In the genomic region with DNA sequence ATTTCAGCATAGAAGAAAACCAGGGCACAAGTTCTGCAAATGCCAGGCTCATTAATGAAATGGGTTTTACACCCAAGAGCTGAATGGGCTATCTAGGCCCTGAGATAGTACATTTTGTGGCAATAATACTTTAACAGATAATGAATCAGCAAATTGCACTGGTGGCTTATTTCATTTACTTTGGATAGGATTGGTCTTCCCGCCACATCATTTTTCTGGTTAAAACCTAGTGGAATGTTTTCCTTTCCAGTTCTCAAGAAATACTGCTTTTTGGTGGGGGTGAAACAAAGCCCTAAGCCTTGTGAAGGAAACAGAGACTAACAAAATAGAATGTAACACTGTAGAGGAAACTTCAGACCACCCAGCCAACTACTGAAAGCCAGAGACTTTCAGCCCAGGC, we compare ENCODE assay signal across 16 cellular contexts.
A peak's percentile ranks its signal among the peaks of the same experiment; 100 is the strongest.
DNase-seq lines count a peak whose midpoint lies in the region; ATAC-seq, FAIRE-seq and TF ChIP-seq lines count a peak whose summit lies in the region.
"Had no signal": no experiment of that assay in that cellular context is flagged by ENCODE, and none has a peak within 500 bp of the region (broad histone marks: within the 10 kb centered on the region; RNA-seq: fewer than 3 reads in every experiment).

No MANE protein-coding gene starts in this region.

- H3K27me3 ChIP-seq in IMR-90 (ENCODE audit: control insufficient read depth, insufficient read depth, low read length), result no peaks in the 10 kb centered on the region
- no peaks in the 10 kb centered on the region for H3K27me3 ChIP-seq in astrocyte (ENCODE audit: insufficient read depth, low read length)
- H3K27me3 ChIP-seq in smooth muscle cell (ENCODE audit: low read depth), result no peaks in the 10 kb centered on the region
- H3K27me3 ChIP-seq in Karpas-422 (ENCODE audit: low read length), result no peaks in the 10 kb centered on the region; the same call in 1 of the 2 replicates

- dilution Hi-C loops in IMR-90 (cut with HindIII; ENCODE audit: low sequenced_read_pairs, unreplicated experiment), result no loop called here

- H3K9me3 Mint-ChIP-seq in astrocyte (ENCODE audit: unreplicated experiment), result peaks cover 8% of the 10 kb centered on the region
- H3K9me3 Mint-ChIP-seq in natural killer cell treated with Interleukin-12 subunit alpha and Interleukin-12 subunit beta and Interleukin-15 and Interleukin-18, amount 100 ng/mL, for 72 hours, result peaks cover 2% of the 10 kb centered on the region
- no peaks in the 10 kb centered on the region for H3K9me3 Mint-ChIP-seq in endothelial cell (ENCODE audit: unreplicated experiment)

- peaks cover 29% of the 10 kb centered on the region for H3K4me1 ChIP-seq in IMR-90 (ENCODE audit: control insufficient read depth, insufficient read depth, low read length)
- H3K4me1 ChIP-seq in astrocyte (ENCODE audit: insufficient read depth, low read length), result peaks cover 32% of the 10 kb centered on the region
- H3K4me1 ChIP-seq in smooth muscle cell (ENCODE audit: low read depth), result peaks cover 5% of the 10 kb centered on the region
- no peaks in the 10 kb centered on the region for H3K4me1 ChIP-seq in Karpas-422 (ENCODE audit: low read length)
- H3K4me1 ChIP-seq: Caco-2 had no signal

- H2BK15ac ChIP-seq in IMR-90 (ENCODE audit: low read depth, low read length), result peak overlapping the region; percentile 99; the same call in 2 of the 3 replicates

- H3K79me2 ChIP-seq in astrocyte (ENCODE audit: insufficient read depth, low read length), result no peaks in the 10 kb centered on the region
- no peaks in the 10 kb centered on the region for H3K79me2 ChIP-seq in smooth muscle cell (ENCODE audit: low read depth)
- no peaks in the 10 kb centered on the region for H3K79me2 ChIP-seq in Karpas-422 (ENCODE audit: low read length)

- H3K9ac ChIP-seq in IMR-90 (ENCODE audit: low read depth, low read length) (no peak overlapping the region), astrocyte (ENCODE audit: low read length) (no peak overlapping the region), smooth muscle cell (ENCODE audit: low read depth) (no peak overlapping the region), Karpas-422 (ENCODE audit: low read length) (no peak overlapping the region)

- FAIRE-seq in astrocyte (lab: Jason Lieb, UNC), result no peak

- H3K79me1 ChIP-seq in IMR-90 (ENCODE audit: low read depth in 1 of 2, low read length in 2 of 2), result no peaks in the 10 kb centered on the region

- H3K36me3 ChIP-seq in IMR-90 (ENCODE audit: control insufficient read depth, insufficient read depth, low read length) (no peaks in the 10 kb centered on the region), astrocyte (ENCODE audit: insufficient read depth, low read length) (no peaks in the 10 kb centered on the region), smooth muscle cell (ENCODE audit: low read depth) (no peaks in the 10 kb centered on the region), Karpas-422 (ENCODE audit: insufficient read depth, low read length) (no peaks in the 10 kb centered on the region)

- H3K27ac Mint-ChIP-seq in astrocyte (ENCODE audit: unreplicated experiment) (peak overlapping the region; percentile 81), endothelial cell (ENCODE audit: unreplicated experiment) (no peak overlapping the region)
- no peak overlapping the region for H3K27ac Mint-ChIP-seq in natural killer cell treated with Interleukin-12 subunit alpha and Interleukin-12 subunit beta and Interleukin-15 and Interleukin-18, amount 100 ng/mL, for 72 hours
- H3K27ac Mint-ChIP-seq: B cell; CD4-positive, alpha-beta T cell had no signal

- no peak overlapping the region for H3K23ac ChIP-seq in IMR-90 (ENCODE audit: low read depth, low read length)

- no peak overlapping the region for H3K4me2 ChIP-seq in IMR-90 (ENCODE audit: low read depth, low read length)
- peak overlapping the region; percentile 17 for H3K4me2 ChIP-seq in astrocyte (ENCODE audit: low read length)
- no peak overlapping the region for H3K4me2 ChIP-seq in smooth muscle cell
- H3K4me2 ChIP-seq in Karpas-422 (ENCODE audit: low read depth, low read length, poor library complexity, severe bottlenecking), result no peak overlapping the region

- peak overlapping the region; percentile 16; the same call in 1 of the 2 replicates for H3K56ac ChIP-seq in IMR-90 (ENCODE audit: extremely low read depth, insufficient read depth, low read length)

- H3K9me1 ChIP-seq in IMR-90 (ENCODE audit: insufficient read depth, low read length), result peaks cover 20% of the 10 kb centered on the region

- H3K36me3 Mint-ChIP-seq in astrocyte (ENCODE audit: low read depth, unreplicated experiment) (no peaks in the 10 kb centered on the region), endothelial cell (ENCODE audit: low read depth, unreplicated experiment) (no peaks in the 10 kb centered on the region)
- H3K36me3 Mint-ChIP-seq in natural killer cell treated with Interleukin-12 subunit alpha and Interleukin-12 subunit beta and Interleukin-15 and Interleukin-18, amount 100 ng/mL, for 72 hours, result no peaks in the 10 kb centered on the region

- H3K27ac ChIP-seq in IMR-90 (ENCODE audit: insufficient read depth, low read length), result no peak overlapping the region
- peak overlapping the region; percentile 34 for H3K27ac ChIP-seq in astrocyte (ENCODE audit: low read depth, low read length)
- H3K27ac ChIP-seq in smooth muscle cell (ENCODE audit: low read depth), result peak overlapping the region; percentile 10
- no peak overlapping the region for H3K27ac ChIP-seq in Karpas-422 (ENCODE audit: low read length)

- H2AFZ ChIP-seq in IMR-90 (replicated peaks; ENCODE audit: low read length, poor library complexity) (no peak overlapping the region), astrocyte (ENCODE audit: low read depth, low read length) (no peak overlapping the region), smooth muscle cell (ENCODE audit: low read depth) (no peak overlapping the region), Karpas-422 (ENCODE audit: low read length) (no peak overlapping the region)

- no TSS peak for BruUV-seq in IMR-90 (replicated peaks; lab: Mats Ljungman, UMichigan)

- H3K4me3 Mint-ChIP-seq in astrocyte (ENCODE audit: unreplicated experiment), result no peak overlapping the region
- no peak overlapping the region for H3K4me3 Mint-ChIP-seq in natural killer cell treated with Interleukin-12 subunit alpha and Interleukin-12 subunit beta and Interleukin-15 and Interleukin-18, amount 100 ng/mL, for 72 hours
- H3K4me3 Mint-ChIP-seq in endothelial cell (ENCODE audit: unreplicated experiment), result no peak overlapping the region
- H3K4me3 Mint-ChIP-seq: B cell; CD4-positive, alpha-beta T cell had no signal

- peak overlapping the region; percentile 26; the same call in 1 of the 2 replicates for H3K14ac ChIP-seq in IMR-90 (replicated peaks; ENCODE audit: low read depth, low read length)

- H2BK5ac ChIP-seq in IMR-90 (ENCODE audit: low read depth, low read length, poor library complexity, severe bottlenecking), result peak overlapping the region; percentile 28

- no peaks in the 10 kb centered on the region for H3K9me2 ChIP-seq in Karpas-422 (replicated peaks; ENCODE audit: insufficient read depth, low read length)

- peaks cover 9% of the 10 kb centered on the region for H3F3A ChIP-seq in smooth muscle cell (ENCODE audit: low read depth)

- H2AK9ac ChIP-seq in IMR-90 (replicated peaks; ENCODE audit: low read depth, low read length, poor library complexity), result peak overlapping the region; percentile 14

- intact Hi-C loops in IMR-90 (cut with micrococcal nuclease), result no loop called here

- ATAC-seq in IMR-90 (ENCODE audit: low read depth), result no peak
- ATAC-seq in natural killer cell treated with Interleukin-12 subunit alpha and Interleukin-12 subunit beta and Interleukin-15 and Interleukin-18, amount 100 ng/mL, for 72 hours, result no peak

- H3K4me3 ChIP-seq in IMR-90 (ENCODE audit: insufficient read depth, low read depth, low read length) (no peak overlapping the region), astrocyte (ENCODE audit: insufficient read depth, low read depth, low read length) (no peak overlapping the region), smooth muscle cell (no peak overlapping the region), Karpas-422 (ENCODE audit: low read length) (no peak overlapping the region)

- H4K20me1 ChIP-seq in IMR-90 (ENCODE audit: insufficient read depth, low read length), result no peaks in the 10 kb centered on the region
- no peaks in the 10 kb centered on the region for H4K20me1 ChIP-seq in astrocyte (ENCODE audit: insufficient read depth, low read length)
- H4K20me1 ChIP-seq in smooth muscle cell (ENCODE audit: low read depth), result no peaks in the 10 kb centered on the region
- H4K20me1 ChIP-seq in Karpas-422 (ENCODE audit: insufficient read depth, low read depth, low read length), result no peaks in the 10 kb centered on the region

- peaks cover 52% of the 10 kb centered on the region for H3K4me1 Mint-ChIP-seq in astrocyte (ENCODE audit: low read depth, unreplicated experiment)
- no peaks in the 10 kb centered on the region for H3K4me1 Mint-ChIP-seq in natural killer cell treated with Interleukin-12 subunit alpha and Interleukin-12 subunit beta and Interleukin-15 and Interleukin-18, amount 100 ng/mL, for 72 hours (ENCODE audit: low read depth in 2 of 2)
- no peaks in the 10 kb centered on the region for H3K4me1 Mint-ChIP-seq in endothelial cell (ENCODE audit: unreplicated experiment)
- H3K4me1 Mint-ChIP-seq: B cell had no signal

- peak overlapping the region; percentile 85 for H2BK20ac ChIP-seq in IMR-90 (ENCODE audit: low read depth, low read length)

- peak overlapping the region; percentile 76; the same call in 1 of the 2 replicates for H2AK5ac ChIP-seq in IMR-90 (ENCODE audit: low read depth, low read length)

- peak overlapping the region; percentile 69; the same call in 1 of the 2 replicates for H4K91ac ChIP-seq in IMR-90 (ENCODE audit: insufficient read depth, low read depth, low read length)

- no peak for TF ChIP-seq RAD21 in IMR-90 (IDR thresholded peaks at IDR 0.05; ENCODE audit: low read length)

- H3K27me3 Mint-ChIP-seq in astrocyte (ENCODE audit: low read depth, unreplicated experiment), result no peaks in the 10 kb centered on the region
- peaks cover 12 to 23% of the 10 kb centered on the region in 2 donors for H3K27me3 Mint-ChIP-seq in natural killer cell treated with Interleukin-12 subunit alpha and Interleukin-12 subunit beta and Interleukin-15 and Interleukin-18, amount 100 ng/mL, for 72 hours
- H3K27me3 Mint-ChIP-seq in endothelial cell (ENCODE audit: unreplicated experiment), result no peaks in the 10 kb centered on the region
- H3K27me3 Mint-ChIP-seq: CD4-positive, alpha-beta T cell had no signal

- in situ Hi-C loops in IMR-90 (cut with MboI; ENCODE audit: low sequenced_read_pairs), result loop anchor here (10.0 kb wide), 1 partner anchor 259 kb away; no protein-coding TSS in a partner anchor

- H3K4ac ChIP-seq in IMR-90 (ENCODE audit: low read depth, low read length), result peak overlapping the region; percentile 86

- no peak for TF ChIP-seq CTCF in IMR-90 (conservative IDR thresholded peaks at IDR 0.05; ENCODE audit: low read depth, low read length)
- no peak for TF ChIP-seq CTCF in astrocyte (IDR thresholded peaks at IDR 0.05; ENCODE audit: insufficient read depth, low read depth, low read length)
- TF ChIP-seq CTCF in smooth muscle cell (IDR thresholded peaks at IDR 0.05; ENCODE audit: borderline replicate concordance, insufficient read depth, poor library complexity, severe bottlenecking), result no peak
- TF ChIP-seq CTCF in endothelial cell (IDR thresholded peaks at IDR 0.05; ENCODE audit: unreplicated experiment), result no peak

- DNase-seq in IMR-90 (peak; percentile 49), astrocyte (ENCODE audit: low read depth) (peak; percentile 53), fibroblast of peridontal ligament (ENCODE audit: extremely low read depth) (peak; percentile 53), smooth muscle cell (lab: John Stamatoyannopoulos, UW; ENCODE audit: unreplicated experiment) (no peak), NCI-H526 treated with DMSO at 0.1 percent for 48 hours (lab: John Stamatoyannopoulos, UW) (no peak), Karpas-422 (no peak), endothelial cell (ENCODE audit: low spot score) (no peak)
- DNase-seq in natural killer cell treated with Interleukin-12 subunit alpha and Interleukin-12 subunit beta and Interleukin-15 and Interleukin-18, amount 100 ng/mL, for 72 hours (ENCODE audit: low spot score), result no peak
- DNase-seq: ACHN; C1 segment of cervical spinal cord; Caco-2; CD4-positive, alpha-beta T cell; DND-41; GF-D8; H7 had no signal

- peak overlapping the region; percentile 38; the same call in 1 of the 2 replicates for H4K5ac ChIP-seq in IMR-90 (ENCODE audit: low read depth, low read length)

- no peak for TF ChIP-seq POLR2A in IMR-90 (IDR thresholded peaks at IDR 0.05; ENCODE audit: low read depth, low read length)

- no CpG with 5 or more reads among the region's 1 CpG for WGBS in IMR-90 (ENCODE audit: extremely low coverage in 2 of 2, insufficient read length in 1 of 2), 2 experiments
- WGBS in smooth muscle cell (ENCODE audit: low lambda C conversion rate), result 57% methylated on average over 1 of the region's 1 CpG

- peak overlapping the region; percentile 78 for H3K18ac ChIP-seq in IMR-90 (ENCODE audit: low read depth, low read length)

- H3K9me3 ChIP-seq in IMR-90 (ENCODE audit: control insufficient read depth, insufficient read depth, low read length) (no peaks in the 10 kb centered on the region), astrocyte (ENCODE audit: insufficient read depth, low read depth, low read length) (no peaks in the 10 kb centered on the region), smooth muscle cell (replicated peaks; ENCODE audit: low read depth) (no peaks in the 10 kb centered on the region), Karpas-422 (ENCODE audit: low read length) (no peaks in the 10 kb centered on the region)
- H3K9me3 ChIP-seq: Caco-2 had no signal

- CTCF ChIA-PET in IMR-90 (lab: Yijun Ruan, JAX), result interaction anchor here (0.6 kb wide), 1 partner anchor 57 kb away, joined by 3 read pairs; no protein-coding TSS in a partner anchor

- POLR2A ChIA-PET in IMR-90 (lab: Charles Lee; ENCODE audit: unreplicated experiment), result no interaction called here

- peak overlapping the region in 1 of 2 experiments; percentile 48; a peak in 1 of 4 replicates for H4K8ac ChIP-seq in IMR-90 (ENCODE audit: low read depth in 2 of 2, low read length in 2 of 2)

- H2BK120ac ChIP-seq in IMR-90 (ENCODE audit: low read depth, low read length), result peak overlapping the region; percentile 87

Comparison
In these comparisons a context has a peak if more than half of its experiments do, and no peak if none do; other contexts are left out.
1. DNase-seq: peak in IMR-90 (single experiment), astrocyte (single experiment) and fibroblast of peridontal ligament (single experiment); none in smooth muscle cell (single experiment), NCI-H526 treated with DMSO at 0.1 percent for 48 hours (single experiment), natural killer cell treated with Interleukin-12 subunit alpha and Interleukin-12 subunit beta and Interleukin-15 and Interleukin-18, amount 100 ng/mL, for 72 hours (single experiment), Karpas-422 (single experiment) and endothelial cell (single experiment).
2. H3K27ac ChIP-seq: peak in astrocyte (single experiment) and smooth muscle cell (single experiment); none in IMR-90 (single experiment) and Karpas-422 (single experiment).